8 cellular contexts compared by ENCODE assay signal in the genomic region with DNA sequence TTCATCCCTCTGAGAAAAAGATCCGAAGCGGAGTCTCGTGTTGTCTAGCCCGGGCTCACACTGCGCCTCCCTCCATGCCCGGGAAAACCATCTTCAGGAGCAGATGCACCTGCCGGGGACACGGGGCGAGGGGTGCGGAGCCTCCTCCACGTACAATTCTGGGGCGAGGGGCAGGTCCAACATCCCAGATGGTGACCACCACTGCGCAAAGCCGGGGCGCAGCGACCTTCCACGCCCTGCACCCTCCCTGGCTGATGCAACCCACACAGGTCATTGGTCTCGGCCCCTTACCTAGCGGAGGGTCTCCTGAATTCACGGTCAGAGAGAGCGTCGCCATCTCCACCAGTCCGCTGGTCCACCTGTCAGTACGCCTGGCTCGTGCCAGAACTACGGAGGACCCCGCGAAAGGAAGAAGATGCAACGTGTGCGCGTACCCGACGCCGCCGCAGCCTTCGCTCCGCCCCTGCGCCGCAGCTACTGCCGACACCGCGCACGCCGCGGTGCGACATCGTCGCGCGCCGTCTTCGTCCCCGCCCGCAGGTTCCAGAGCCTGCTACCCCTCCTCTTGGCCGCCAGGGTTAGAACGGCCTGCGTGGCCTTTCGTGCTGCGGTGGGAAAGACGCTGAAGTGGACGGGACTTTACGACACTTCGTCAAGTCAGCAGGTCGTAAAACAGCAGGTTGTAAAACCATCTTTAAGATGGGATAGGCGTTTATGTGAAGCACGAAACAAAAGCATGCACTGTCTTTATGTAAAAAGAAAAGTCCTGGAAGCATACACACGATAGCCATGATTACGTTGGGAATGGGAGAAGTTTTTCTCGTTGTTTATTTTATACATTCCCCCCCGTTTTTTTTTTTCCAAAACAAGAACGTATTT. TPM values are rescaled to one million over a fixed set of nuclear protein-coding genes. Genes with fewer than 3 reads are reported as not detected.
A peak's percentile ranks its signal among the peaks of the same experiment; 100 is the strongest.
DNase-seq lines count a peak whose midpoint lies in the region; ATAC-seq, FAIRE-seq and TF ChIP-seq lines count a peak whose summit lies in the region.

A gene (minus strand): TSS at position 454 of the 879 bp plus-strand sequence. CDS start 117 bp downstream, at position 337.

- peak; percentile 96 to 97 for DNase-seq in Caco-2
- DNase-seq in HUDEP-2 (lab: John Stamatoyannopoulos, UW; ENCODE audit: unreplicated experiment in 76 of 76), result peak in 75 of 76 experiments; percentile 8 to 97 (median 91)
- peak; percentile 99 for DNase-seq in NT2/D1 (ENCODE audit: low read depth, low spot score)
- peak; percentile 82 for DNase-seq in activated CD8-positive, alpha-beta memory T cell treated with anti-CD3 and anti-CD28 coated beads, Interleukin-2, amount 50 U/mL, for 24 hours (ENCODE audit: extremely low read depth)
- DNase-seq in mesothelial cell of epicardium (ENCODE audit: low spot score in 2 of 2, unreplicated experiment in 2 of 2), result peak; percentile 80 to 89
- DNase-seq in stimulated activated CD8-positive, alpha-beta memory T cell treated with anti-CD3 and anti-CD28 coated beads, Interleukin-2, amount 100 ng/mL, for 1 hour (ENCODE audit: low read depth in 2 of 2), result peak; percentile 88 to 89

- peak within 1 kb of the TSS; percentile 95 for H3K27ac Mint-ChIP-seq in Caco-2 (ENCODE audit: unreplicated experiment)
- peak within 1 kb of the TSS; percentile 84 for H3K27ac Mint-ChIP-seq in mesothelial cell of epicardium

- H3K4me3 Mint-ChIP-seq in Caco-2 (ENCODE audit: unreplicated experiment) (peak within 1 kb of the TSS; percentile 89), mesothelial cell of epicardium (peak within 1 kb of the TSS; percentile 78)

- TSS peak; percentile 39 for BruUV-seq in Caco-2 (replicated peaks; lab: Mats Ljungman, UMichigan)

- intact Hi-C loops in Caco-2 (cut with micrococcal nuclease; ENCODE audit: unreplicated experiment), result loop anchor here (1.0 to 2.0 kb wide), 3 partner anchors 43 to 73 kb away; a partner anchor contains a TSS

- H3K9ac ChIP-seq in NT2/D1 (ENCODE audit: insufficient read length, low read depth), result peak within 1 kb of the TSS; percentile 98

- H3K27me3 ChIP-seq in Caco-2 (replicated peaks; ENCODE audit: control insufficient read depth, insufficient read depth, low read length) (no peaks in the 10 kb centered on the region), NT2/D1 (ENCODE audit: insufficient read depth, insufficient read length) (no peaks in the 10 kb centered on the region)

- H3K9me3 Mint-ChIP-seq in Caco-2 (ENCODE audit: unreplicated experiment) (no peaks in the 10 kb centered on the region), mesothelial cell of epicardium (no peaks in the 10 kb centered on the region)

- TF ChIP-seq CTCF in Caco-2 (IDR thresholded peaks at IDR 0.05; ENCODE audit: insufficient read depth in 1 of 2, low read depth in 1 of 2, low read length in 1 of 2, severe bottlenecking in 1 of 2, unreplicated experiment in 1 of 2), result peak; percentile 67 to 81
- TF ChIP-seq CTCF in mesothelial cell of epicardium (IDR thresholded peaks at IDR 0.05; ENCODE audit: unreplicated experiment), result peak; percentile 68

- H3K9me3 ChIP-seq in Caco-2, result no peaks in the 10 kb centered on the region
- no peaks in the 10 kb centered on the region for H3K9me3 ChIP-seq in NT2/D1 (ENCODE audit: insufficient read depth, low read length)

- peaks cover 8% of the 10 kb centered on the region for H3K4me1 Mint-ChIP-seq in Caco-2 (ENCODE audit: low read depth, unreplicated experiment)
- peaks cover 20% of the 10 kb centered on the region for H3K4me1 Mint-ChIP-seq in mesothelial cell of epicardium

- FAIRE-seq in endometrium (lab: Jason Lieb, UNC), result peak; percentile 83

- ATAC-seq in GM21367 (IDR thresholded peaks at IDR 0.05; ENCODE audit: unreplicated experiment), result peak; percentile 98

- H3K4me3 ChIP-seq in Caco-2 (ENCODE audit: low read depth, low read length) (peak within 1 kb of the TSS; percentile 95), NT2/D1 (ENCODE audit: insufficient read length, low read depth) (peak within 1 kb of the TSS; percentile 100)

- CTCF ChIA-PET in Caco-2 (lab: Charles Lee), result interaction anchor here (0.6 kb wide), 1 partner anchor 43 kb away, joined by 5 read pairs; a partner anchor contains a TSS

- POLR2A ChIA-PET in Caco-2 (lab: Charles Lee), result interaction anchor here (0.5 to 1.0 kb wide), 2 partner anchors 43 to 44 kb away, joined by 5 to 6 read pairs; a partner anchor contains a TSS

- peaks cover 45% of the 10 kb centered on the region for H3K36me3 Mint-ChIP-seq in Caco-2 (ENCODE audit: insufficient read depth, unreplicated experiment)
- no peaks in the 10 kb centered on the region for H3K36me3 Mint-ChIP-seq in mesothelial cell of epicardium

- H3K36me3 ChIP-seq in Caco-2 (ENCODE audit: control insufficient read depth, insufficient read depth, low read length) (no peaks in the 10 kb centered on the region), NT2/D1 (ENCODE audit: insufficient read depth, insufficient read length, low read length) (peaks cover 8% of the 10 kb centered on the region)

- H3K27me3 Mint-ChIP-seq in Caco-2 (ENCODE audit: insufficient read depth, unreplicated experiment) (no peaks in the 10 kb centered on the region), mesothelial cell of epicardium (ENCODE audit: low read depth) (no peaks in the 10 kb centered on the region)

- H3K4me1 ChIP-seq in Caco-2 (peaks cover 14% of the 10 kb centered on the region), NT2/D1 (ENCODE audit: insufficient read depth, insufficient read length) (no peaks in the 10 kb centered on the region)

RNA-seq across cellular contexts. Expression of the gene that starts here (rescaled TPM):
- total RNA-seq in Caco-2 (2022) (199 and 215 TPM in 2 replicates), mesothelial cell of epicardium (76.9 to 80.7 TPM (median 78.0 TPM) in 3 replicates)

Comparison
In these comparisons a context has a peak if more than half of its experiments do, and no peak if none do; other contexts are left out.
1. Peak in every context shown above with its lines: DNase-seq, ATAC-seq and H3K4me3 ChIP-seq.